9 cellular contexts compared by ENCODE assay signal in the genomic region with DNA sequence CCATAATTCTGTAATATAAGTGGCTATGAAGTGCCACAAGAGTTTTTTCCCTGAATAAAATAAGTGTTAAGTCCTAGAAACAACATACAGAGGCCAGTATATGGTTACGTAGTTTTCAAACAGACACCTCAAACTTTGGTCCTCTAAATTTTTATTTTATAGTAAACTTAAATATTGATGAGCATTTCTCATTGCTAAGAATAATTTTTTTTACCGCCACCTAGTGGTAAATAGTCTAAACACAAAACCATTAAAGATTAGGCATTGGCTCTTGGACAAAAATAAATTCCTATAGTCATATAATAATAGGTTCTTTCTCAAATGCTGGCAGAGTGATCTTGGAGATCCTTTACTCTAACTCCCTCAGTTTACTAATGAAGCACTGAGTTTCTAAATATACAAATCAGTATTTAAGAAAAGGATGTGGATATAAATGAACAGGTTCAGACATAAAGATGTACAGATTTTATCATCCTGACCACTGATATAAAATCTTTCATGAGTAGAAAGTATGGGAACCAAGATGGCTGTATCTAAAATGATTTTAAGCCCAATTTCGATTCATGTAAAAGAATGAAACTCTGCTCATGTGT.
DNase-seq lines count a peak whose midpoint lies in the region; ATAC-seq, FAIRE-seq and TF ChIP-seq lines count a peak whose summit lies in the region.
"Had no signal": no experiment of that assay in that cellular context is flagged by ENCODE, and none has a peak within 500 bp of the region (broad histone marks: within the 10 kb centered on the region; RNA-seq: fewer than 3 reads in every experiment).

No MANE protein-coding gene starts in this region.

- ATAC-seq in pancreas = no peak
- ATAC-seq in GM21723 (IDR thresholded peaks at IDR 0.05; ENCODE audit: unreplicated experiment) = no peak
- no peak for ATAC-seq in GM21360 (IDR thresholded peaks at IDR 0.05; ENCODE audit: unreplicated experiment)
- ATAC-seq: stimulated activated naive CD8-positive, alpha-beta T cell treated with anti-CD3 and anti-CD28 coated beads, Interleukin-15, amount 100 ng/mL, for 72 hours had no signal

- DNase-seq in EH (ENCODE audit: low read depth) (peak; percentile 23), cardiac fibroblast (ENCODE audit: low read depth in 2 of 2) (peak; percentile 22 to 36), pancreas (no peak), SHP77 (lab: John Stamatoyannopoulos, UW) (no peak)
- DNase-seq: stimulated activated naive CD8-positive, alpha-beta T cell treated with anti-CD3 and anti-CD28 coated beads, Interleukin-15, amount 100 ng/mL, for 72 hours had no signal

- no peak overlapping the region for H3K4me3 ChIP-seq in cardiac fibroblast (replicated peaks in 1 of 2; ENCODE audit: low read depth in 2 of 2, low read length in 2 of 2)
- no peak overlapping the region for H3K4me3 ChIP-seq in pancreas

- no peaks in the 10 kb centered on the region for H3K9me3 ChIP-seq in pancreas
- H3K9me3 ChIP-seq: neutrophil had no signal

- no peaks in the 10 kb centered on the region for H3K27me3 ChIP-seq in pancreas
- H3K27me3 ChIP-seq: neutrophil had no signal

- no peaks in the 10 kb centered on the region for H3K4me1 ChIP-seq in pancreas

- intact Hi-C loops in pancreas (cut with DNase I) = no loop called here

- H3K36me3 ChIP-seq in pancreas = no peaks in the 10 kb centered on the region
- H3K36me3 ChIP-seq: neutrophil had no signal

- 42 to 57% methylated on average over 3 of the region's 3 CpGs for WGBS in pancreas, 2 donors

- FAIRE-seq in pancreas (lab: Jason Lieb, UNC) = peak; percentile 49

- TF ChIP-seq CTCF in LNCAP (IDR thresholded peaks at IDR 0.05) (peak; percentile 61), cardiac fibroblast (IDR thresholded peaks at IDR 0.05; ENCODE audit: low read depth, low read length) (peak; percentile 46), pancreas (IDR thresholded peaks at IDR 0.05) (peak in 3 of 4 donors; percentile 32 to 59 (median 48))

- H3K27ac ChIP-seq in pancreas = no peak overlapping the region
- H3K27ac ChIP-seq: neutrophil had no signal

Comparison
In these comparisons a context has a peak if more than half of its experiments do, and no peak if none do; other contexts are left out.
1. DNase-seq: peak in EH (single experiment) and cardiac fibroblast (2 of 2); none in pancreas (0 of 6) and SHP77 (0 of 2).
2. Peak in every context shown above with its lines, with median percentiles within 50 percentile points of each other: CTCF ChIP-seq.